12 cellular contexts compared by ENCODE assay signal in genomic region chr12:93738199-93739058, GRCh38.
A peak's percentile ranks its signal among the peaks of the same experiment; 100 is the strongest.
DNase-seq lines count a peak whose midpoint lies in the region; ATAC-seq and TF ChIP-seq lines count a peak whose summit lies in the region.
"Had no signal": no experiment of that assay in that cellular context is flagged by ENCODE, and none has a peak within 500 bp of the region (broad histone marks: within the 10 kb centered on the region; RNA-seq: fewer than 3 reads in every experiment).

No MANE protein-coding gene starts in this region.

- H3K9me3 Mint-ChIP-seq in chondrocyte (ENCODE audit: low read depth), result no peaks in the 10 kb centered on the region
- H3K9me3 Mint-ChIP-seq in memory B cell, result no peaks in the 10 kb centered on the region
- H3K9me3 Mint-ChIP-seq: neural progenitor cell had no signal

- H3K9me3 ChIP-seq in suprapubic skin, result no peaks in the 10 kb centered on the region

- no peak for TF ChIP-seq CTCF in chondrocyte (IDR thresholded peaks at IDR 0.05)
- TF ChIP-seq CTCF in suprapubic skin (IDR thresholded peaks at IDR 0.05), result no peak

- H3K27ac ChIP-seq in suprapubic skin, result peak overlapping the region; percentile 10
- H3K27ac ChIP-seq: neural progenitor cell, WERI-Rb-1 had no signal

- no peak for TF ChIP-seq POLR2A in suprapubic skin (IDR thresholded peaks at IDR 0.05)

- peaks cover 23% of the 10 kb centered on the region for H3K4me1 Mint-ChIP-seq in chondrocyte (ENCODE audit: low read depth)
- peaks cover 25% of the 10 kb centered on the region for H3K4me1 Mint-ChIP-seq in memory B cell

- no peak for ATAC-seq in memory B cell (ENCODE audit: low read depth)
- no peak for ATAC-seq in HG02981 (IDR thresholded peaks at IDR 0.05; ENCODE audit: unreplicated experiment)

- no peaks in the 10 kb centered on the region for H3K36me3 ChIP-seq in suprapubic skin
- H3K36me3 ChIP-seq: neural progenitor cell, WERI-Rb-1 had no signal

- DNase-seq in NCI-H446 treated with DMSO at 0.1 percent for 48 hours (lab: John Stamatoyannopoulos, UW) (peak; percentile 64), chondrocyte (ENCODE audit: low spot score) (no peak), memory B cell (ENCODE audit: low spot score in 2 of 2) (no peak), suprapubic skin (ENCODE audit: low spot score in 2 of 2) (no peak), DMS 273 treated with DMSO at 0.1 percent for 48 hours (lab: John Stamatoyannopoulos, UW) (no peak), SKM-1 treated with dmso at 0.1 percent for 144 hours (lab: John Stamatoyannopoulos, UW; ENCODE audit: unreplicated experiment) (no peak)
- DNase-seq: erythroblast, MV-4-11, NCI-H510A treated with DMSO at 0.1 percent for 48 hours, WERI-Rb-1 had no signal

- WGBS in suprapubic skin, result 75% methylated on average over 6 of the region's 6 CpGs

- peaks cover 47% of the 10 kb centered on the region for H3K4me1 ChIP-seq in suprapubic skin

- H3K36me3 Mint-ChIP-seq in chondrocyte (ENCODE audit: low read depth), result peaks cover 2% of the 10 kb centered on the region
- peaks cover 8% of the 10 kb centered on the region for H3K36me3 Mint-ChIP-seq in memory B cell
- H3K36me3 Mint-ChIP-seq: neural progenitor cell had no signal

- H3K4me3 ChIP-seq in suprapubic skin, result no peak overlapping the region
- H3K4me3 ChIP-seq: neural progenitor cell had no signal

- peak overlapping the region; percentile 14 for H3K27ac Mint-ChIP-seq in chondrocyte (ENCODE audit: unreplicated experiment)
- peak overlapping the region; percentile 4 for H3K27ac Mint-ChIP-seq in memory B cell
- H3K27ac Mint-ChIP-seq: neural progenitor cell had no signal

- H3K27me3 ChIP-seq in suprapubic skin, result no peaks in the 10 kb centered on the region

- H3K4me3 Mint-ChIP-seq in chondrocyte (ENCODE audit: unreplicated experiment), result no peak overlapping the region
- no peak overlapping the region for H3K4me3 Mint-ChIP-seq in memory B cell
- H3K4me3 Mint-ChIP-seq: neural progenitor cell had no signal

- H3K27me3 Mint-ChIP-seq in chondrocyte (ENCODE audit: low read depth) (no peaks in the 10 kb centered on the region), memory B cell (no peaks in the 10 kb centered on the region)

- TF ChIP-seq EP300 in suprapubic skin (IDR thresholded peaks at IDR 0.05), result no peak
